8 cellular contexts compared by ENCODE assay signal in the genomic region with DNA sequence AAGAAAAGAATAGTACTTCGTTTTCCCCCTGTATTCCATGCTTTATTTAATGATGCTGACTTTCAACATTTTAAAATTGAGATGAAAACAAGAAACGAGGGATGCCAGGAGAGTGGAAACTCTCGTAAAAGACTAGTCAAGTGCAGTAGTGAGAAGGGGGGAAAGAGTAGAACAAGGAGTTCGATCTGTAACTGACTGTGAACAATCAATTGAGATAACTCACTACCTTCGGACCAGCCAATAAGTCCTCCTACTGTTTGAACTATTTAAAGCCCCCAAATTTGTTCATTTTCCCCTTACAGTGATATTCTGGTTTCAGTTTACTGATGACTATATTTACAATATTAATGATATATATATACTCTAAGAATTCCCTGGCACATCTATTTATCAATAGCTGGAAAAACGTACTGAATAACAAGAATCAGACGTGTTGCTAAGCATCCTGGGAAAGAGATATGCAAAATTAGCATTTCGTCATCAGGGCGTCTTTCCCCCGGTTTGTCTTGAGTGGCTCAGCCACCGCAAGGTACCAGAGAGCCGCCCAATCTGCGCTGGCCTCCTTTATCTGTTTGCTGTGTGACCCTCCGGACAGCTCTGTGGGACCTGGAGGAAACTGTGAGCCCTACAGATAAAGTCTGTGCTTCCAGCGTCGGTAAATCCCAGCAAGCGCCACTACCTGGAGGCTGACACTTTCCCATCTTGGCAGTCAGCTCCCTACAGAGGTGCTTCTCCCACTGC. TPM values are rescaled to one million over a fixed set of nuclear protein-coding genes. Genes with fewer than 3 reads are reported as not detected.
DNase-seq lines count a peak whose midpoint lies in the region; ATAC-seq, FAIRE-seq and TF ChIP-seq lines count a peak whose summit lies in the region.

No MANE protein-coding gene starts in this region.

- FAIRE-seq in islet of Langerhans (lab: Jason Lieb, UNC) = peak; percentile 84

- no peaks in the 10 kb centered on the region for H3K9me3 Mint-ChIP-seq in activated B cell treated with CpG ODN at 0.5 μM for 24 hours

- peaks cover 50% of the 10 kb centered on the region for H3K4me1 Mint-ChIP-seq in activated B cell treated with CpG ODN at 0.5 μM for 24 hours

- peak overlapping the region; percentile 96 for H3K4me3 Mint-ChIP-seq in activated B cell treated with CpG ODN at 0.5 μM for 24 hours

- in situ Hi-C loops in GM18951 (cut with MboI; ENCODE audit: low sequenced_read_pairs, unreplicated experiment) = no loop called here

- TF ChIP-seq CTCF in activated B cell treated with CpG ODN at 0.5 μM for 24 hours (IDR thresholded peaks at IDR 0.05) = no peak

- ATAC-seq in HG03175 (IDR thresholded peaks at IDR 0.05; ENCODE audit: unreplicated experiment) (peak; percentile 91), activated B cell treated with CpG ODN at 0.5 μM for 24 hours (ENCODE audit: low read depth) (peak; percentile 85)

- DNase-seq in AG08396 (ENCODE audit: low spot score) (peak; percentile 90), NCI-H2227 treated with DMSO at 0.1 percent for 48 hours (lab: John Stamatoyannopoulos, UW) (peak; percentile 95), activated B cell treated with CpG ODN at 0.5 μM for 24 hours (peak; percentile 60)
- DNase-seq in central memory CD4-positive, alpha-beta T cell = peak; percentile 88
- DNase-seq in stimulated activated CD4-positive, alpha-beta T cell treated with anti-CD3 and anti-CD28 coated beads, Interleukin-12 subunit alpha, Interleukin-12 subunit beta, amount 100 ng/mL, for 48 hours (ENCODE audit: low read depth in 2 of 3, low spot score in 1 of 3) = peak; percentile 71 to 78 (median 71)

- H3K36me3 Mint-ChIP-seq in activated B cell treated with CpG ODN at 0.5 μM for 24 hours (ENCODE audit: low read depth) = peaks cover 12% of the 10 kb centered on the region

- intact Hi-C loops in activated B cell treated with CpG ODN at 0.5 μM for 24 hours (cut with micrococcal nuclease) = loop anchor here (1.0 to 5.0 kb wide), 9 partner anchors 18 to 635 kb away; a partner anchor contains a TSS

- TF ChIP-seq POLR2A in GM18951 (IDR thresholded peaks at IDR 0.05; ENCODE audit: extremely low read depth, insufficient read depth, insufficient read length) = peak; percentile 62

- H3K27me3 Mint-ChIP-seq in activated B cell treated with CpG ODN at 0.5 μM for 24 hours = peaks cover 2% of the 10 kb centered on the region

- POLR2A ChIA-PET in activated B cell treated with CpG ODN at 0.5 μM for 24 hours (lab: Charles Lee) = interaction anchor here (0.7 to 1.2 kb wide), 4 partner anchors 41 to 289 kb away, joined by 3 to 4 read pairs (median 4); a partner anchor contains a TSS

- CTCF ChIA-PET in activated B cell treated with CpG ODN at 0.5 μM for 24 hours (lab: Charles Lee) = interaction anchor here (1.0 to 2.3 kb wide), 4 partner anchors 18 to 289 kb away, joined by 3 to 10 read pairs (median 4); a partner anchor contains a TSS

- peak overlapping the region; percentile 93 for H3K27ac Mint-ChIP-seq in activated B cell treated with CpG ODN at 0.5 μM for 24 hours

RNA-seq across cellular contexts. Expression of a gene that starts 41.1 kb away (rescaled TPM):
- total RNA-seq in activated B cell treated with CpG ODN at 0.5 μM for 24 hours = 57.4 and 59.4 TPM in 2 replicates

Comparison
In these comparisons a context has a peak if more than half of its experiments do, and no peak if none do; other contexts are left out.
1. Peak in every context shown above with its lines: DNase-seq and ATAC-seq.